In genomic region chr1:61978866-61979265, GRCh38 we compare ENCODE assay signal across 21 cellular contexts.
DNase-seq lines count a peak whose midpoint lies in the region; ATAC-seq and TF ChIP-seq lines count a peak whose summit lies in the region.
"Had no signal": no experiment of that assay in that cellular context is flagged by ENCODE, and none has a peak within 500 bp of the region (broad histone marks: within the 10 kb centered on the region; RNA-seq: fewer than 3 reads in every experiment).

No MANE protein-coding gene starts in this region.

- H3K27me3 Mint-ChIP-seq in type B pancreatic cell, result no peaks in the 10 kb centered on the region
- H3K27me3 Mint-ChIP-seq in natural killer cell treated with Interleukin-12 subunit alpha and Interleukin-12 subunit beta and Interleukin-15 and Interleukin-18, amount 100 ng/mL, for 72 hours, result no peaks in the 10 kb centered on the region
- H3K27me3 Mint-ChIP-seq: CD4-positive, alpha-beta T cell had no signal

- peak overlapping the region; percentile 34 for H3K27ac Mint-ChIP-seq in type B pancreatic cell
- no peak overlapping the region for H3K27ac Mint-ChIP-seq in natural killer cell treated with Interleukin-12 subunit alpha and Interleukin-12 subunit beta and Interleukin-15 and Interleukin-18, amount 100 ng/mL, for 72 hours
- H3K27ac Mint-ChIP-seq: CD4-positive, alpha-beta T cell had no signal

- H3K36me3 Mint-ChIP-seq in type B pancreatic cell, result no peaks in the 10 kb centered on the region
- H3K36me3 Mint-ChIP-seq in natural killer cell treated with Interleukin-12 subunit alpha and Interleukin-12 subunit beta and Interleukin-15 and Interleukin-18, amount 100 ng/mL, for 72 hours, result no peaks in the 10 kb centered on the region

- peak in 2 of 3 experiments; percentile 5 to 14 for DNase-seq in NCI-H1417 (lab: John Stamatoyannopoulos, UW)
- DNase-seq in NCI-H1417 treated with DMSO at 0.1 percent for 48 hours (lab: John Stamatoyannopoulos, UW), result no peak
- DNase-seq in NCI-H146 (lab: John Stamatoyannopoulos, UW), result peak; percentile 5
- DNase-seq in foreskin melanocyte, result peak; percentile 61
- no peak for DNase-seq in type B pancreatic cell (ENCODE audit: extremely low spot score, unreplicated experiment)
- DNase-seq in posterior cingulate gyrus, result no peak
- DNase-seq in natural killer cell treated with Interleukin-12 subunit alpha and Interleukin-12 subunit beta and Interleukin-15 and Interleukin-18, amount 100 ng/mL, for 72 hours (ENCODE audit: low spot score), result no peak
- DNase-seq: ACHN; Caco-2; CD4-positive, alpha-beta T cell; DND-41; GM23248; HCEC 1CT; KG1; NCI-H1092; NCI-H187; NCI-H2107; NCI-H345; NCI-H524 treated with DMSO at 0.1 percent for 48 hours had no signal

- ATAC-seq in natural killer cell treated with Interleukin-12 subunit alpha and Interleukin-12 subunit beta and Interleukin-15 and Interleukin-18, amount 100 ng/mL, for 72 hours, result no peak
- ATAC-seq in GM18517 (IDR thresholded peaks at IDR 0.05; ENCODE audit: unreplicated experiment), result no peak
- ATAC-seq: Right ventricle myocardium inferior had no signal

- peaks cover 29% of the 10 kb centered on the region for H3K4me1 Mint-ChIP-seq in type B pancreatic cell (ENCODE audit: unreplicated experiment)
- no peaks in the 10 kb centered on the region for H3K4me1 Mint-ChIP-seq in natural killer cell treated with Interleukin-12 subunit alpha and Interleukin-12 subunit beta and Interleukin-15 and Interleukin-18, amount 100 ng/mL, for 72 hours (ENCODE audit: low read depth in 2 of 2)

- H3K9me3 Mint-ChIP-seq in type B pancreatic cell, result no peaks in the 10 kb centered on the region
- no peaks in the 10 kb centered on the region for H3K9me3 Mint-ChIP-seq in natural killer cell treated with Interleukin-12 subunit alpha and Interleukin-12 subunit beta and Interleukin-15 and Interleukin-18, amount 100 ng/mL, for 72 hours
- H3K9me3 Mint-ChIP-seq: CD4-positive, alpha-beta T cell had no signal

- TF ChIP-seq CTCF in type B pancreatic cell (conservative IDR thresholded peaks at IDR 0.05), result no peak

- H3K4me3 Mint-ChIP-seq in type B pancreatic cell, result no peak overlapping the region
- H3K4me3 Mint-ChIP-seq in natural killer cell treated with Interleukin-12 subunit alpha and Interleukin-12 subunit beta and Interleukin-15 and Interleukin-18, amount 100 ng/mL, for 72 hours, result no peak overlapping the region
- H3K4me3 Mint-ChIP-seq: CD4-positive, alpha-beta T cell had no signal

- intact Hi-C loops in posterior cingulate gyrus (cut with DNase I), result no loop called here

Comparison
In these comparisons a context has a peak if more than half of its experiments do, and no peak if none do; other contexts are left out.
1. DNase-seq: peak in NCI-H1417 (2 of 3), NCI-H146 (single experiment) and foreskin melanocyte (single experiment); none in NCI-H1417 treated with DMSO at 0.1 percent for 48 hours (single experiment), type B pancreatic cell (single experiment), posterior cingulate gyrus (0 of 10) and natural killer cell treated with Interleukin-12 subunit alpha and Interleukin-12 subunit beta and Interleukin-15 and Interleukin-18, amount 100 ng/mL, for 72 hours (single experiment).